8 cellular contexts compared by ENCODE assay signal in genomic region chr16:3611145-3611977, GRCh38. TPM values are rescaled to one million over a fixed set of nuclear protein-coding genes. Genes with fewer than 3 reads are reported as not detected.
DNase-seq lines count a peak whose midpoint lies in the region; ATAC-seq, FAIRE-seq and TF ChIP-seq lines count a peak whose summit lies in the region.

Gene SLX4, minus strand, starts transcription at chr16:3611606. Its CDS starts 2,642 bp downstream, at chr16:3608964.

- CTCF ChIA-PET in H1 (lab: Charles Lee; ENCODE audit: partially characterized antibody), result interaction anchor here (0.9 to 1.3 kb wide), 4 partner anchors 21 to 101 kb away, joined by 3 read pairs; no protein-coding TSS in a partner anchor

- H2BK5ac ChIP-seq in H1 (ENCODE audit: low read depth, low read length) (peak within 1 kb of the TSS; percentile 62; the same call in 1 of the 2 replicates), mesendoderm (ENCODE audit: low read length) (peak within 1 kb of the TSS; percentile 70)

- H3K4me2 ChIP-seq in H1 (ENCODE audit: insufficient read depth in 1 of 2, low read depth in 2 of 2, low read length in 2 of 2) (peak within 1 kb of the TSS; percentile 91 to 98), mesendoderm (ENCODE audit: low read length) (peak within 1 kb of the TSS; percentile 89)

- H4K5ac ChIP-seq in H1 (ENCODE audit: insufficient read length, low read depth, low read length), result peak within 1 kb of the TSS; percentile 76
- H4K5ac ChIP-seq in mesendoderm (ENCODE audit: low read length), result no peak within 1 kb of the TSS

- H3K79me2 ChIP-seq in H1 (ENCODE audit: control insufficient read depth in 1 of 2, insufficient read depth in 2 of 2, low read length in 2 of 2) (peaks cover 8 to 40% of the 10 kb centered on the region in 2 experiments), mesendoderm (ENCODE audit: control insufficient read depth, insufficient read depth, low read length) (peaks cover 24% of the 10 kb centered on the region)

- H3K9me3 ChIP-seq in H1 (ENCODE audit: insufficient read depth in 2 of 2, low read depth in 1 of 2, low read length in 1 of 2), result no peaks in the 10 kb centered on the region

- no peak within 1 kb of the TSS for H2AK5ac ChIP-seq in H1 (ENCODE audit: low read depth, low read length)
- H2AK5ac ChIP-seq in mesendoderm (ENCODE audit: low read length), result peak within 1 kb of the TSS; percentile 38

- no peak within 1 kb of the TSS for H2BK20ac ChIP-seq in H1 (ENCODE audit: low read length)

- no peak; a peak in 1 of 3 replicates for TF ChIP-seq POLR2A in H1 (IDR thresholded peaks at IDR 0.05; ENCODE audit: control extremely low read depth in 1 of 2, low read depth in 2 of 2, low read length in 2 of 2)

- H2AFZ ChIP-seq in H1 (ENCODE audit: low read length), result peak within 1 kb of the TSS; percentile 16; the same call in 1 of the 2 replicates

- no peak for FAIRE-seq in H1 (lab: Jason Lieb, UNC)

- H3K4me3 ChIP-seq in H1 (ENCODE audit: extremely low read depth in 1 of 4, insufficient read depth in 2 of 4, low read depth in 3 of 4, low read length in 4 of 4) (peak within 1 kb of the TSS; percentile 82 to 99 (median 88)), mesendoderm (ENCODE audit: low read length) (peak within 1 kb of the TSS; percentile 96)

- no peak within 1 kb of the TSS for H3K14ac ChIP-seq in H1 (ENCODE audit: insufficient read length)

- H2BK15ac ChIP-seq in H1 (ENCODE audit: low read length) (0 out of 2 replicates have a peak within 1 kb of the TSS, but pooled peaks have one; percentile 41), mesendoderm (replicated peaks; ENCODE audit: low read depth) (no peak within 1 kb of the TSS)

- H4K20me1 ChIP-seq in H1 (replicated peaks in 1 of 2; ENCODE audit: control insufficient read depth in 1 of 2, insufficient read depth in 2 of 2, low read length in 2 of 2), result peaks cover 0 to 2% of the 10 kb centered on the region in 2 experiments

- H3K79me1 ChIP-seq in H1 (ENCODE audit: low read depth, low read length) (peaks cover 7% of the 10 kb centered on the region; the same call in 1 of the 2 replicates), mesendoderm (ENCODE audit: low read length) (peaks cover 9% of the 10 kb centered on the region)

- H3K18ac ChIP-seq in H1 (ENCODE audit: extremely low read depth, low read length), result peak within 1 kb of the TSS; percentile 9; the same call in 1 of the 2 replicates
- peak within 1 kb of the TSS; percentile 91 for H3K18ac ChIP-seq in mesendoderm (ENCODE audit: low read length)

- DNase-seq in COR-L47 (lab: John Stamatoyannopoulos, UW) (peak; percentile 90), HUDEP-2 (lab: John Stamatoyannopoulos, UW; ENCODE audit: unreplicated experiment in 76 of 76) (peak in 73 of 76 experiments; percentile 20 to 91 (median 81)), NOMO-1 treated with dmso at 0.1 percent for 144 hours (lab: John Stamatoyannopoulos, UW; ENCODE audit: unreplicated experiment) (peak; percentile 93), H1 (ENCODE audit: low read depth in 1 of 2, low spot score in 2 of 2) (peak; percentile 84 to 92), mesendoderm (peak; percentile 96)
- DNase-seq in activated CD8-positive, alpha-beta memory T cell treated with anti-CD3 and anti-CD28 coated beads for 4 hours (ENCODE audit: low read depth in 2 of 2), result peak; percentile 79 to 80
- DNase-seq in stimulated activated CD8-positive, alpha-beta memory T cell treated with anti-CD3 and anti-CD28 coated beads, Interleukin-12 subunit alpha, Interleukin-12 subunit beta, amount 100 ng/mL, for 24 hours (ENCODE audit: extremely low read depth), result peak; percentile 74

- peak; percentile 82 for ATAC-seq in GM21390 (IDR thresholded peaks at IDR 0.05; ENCODE audit: unreplicated experiment)

- 1% methylated on average over 83 of the region's 86 CpGs; no CpG with 5 or more reads in 1 of the 2 experiments for WGBS in H1 (ENCODE audit: extremely low coverage in 1 of 2, insufficient coverage in 1 of 2, insufficient read length in 1 of 2, insufficient replicate concordance in 2 of 2, low coverage in 1 of 2, low lambda C conversion rate in 2 of 2, missing lambda C conversion rate in 1 of 2), 2 experiments
- WGBS in mesendoderm (ENCODE audit: extremely low coverage, insufficient coverage, low lambda C conversion rate), result no CpG with 5 or more reads among the region's 86 CpGs

- no peak within 1 kb of the TSS for H3K4ac ChIP-seq in H1 (replicated peaks; ENCODE audit: insufficient read length, low read depth, low read length)
- peak within 1 kb of the TSS; percentile 74 for H3K4ac ChIP-seq in mesendoderm (ENCODE audit: low read depth, low read length)

- TF ChIP-seq CTCF in H1 (IDR thresholded peaks at IDR 0.05; ENCODE audit: control extremely low read depth in 1 of 3, insufficient read depth in 1 of 3, low read depth in 1 of 3, low read length in 3 of 3), result no peak

- peak within 1 kb of the TSS; percentile 66; the same call in 1 of the 2 replicates for H3K27ac ChIP-seq in H1 (ENCODE audit: low read depth, low read length)
- peak within 1 kb of the TSS; percentile 96 for H3K27ac ChIP-seq in mesendoderm (ENCODE audit: low read depth, low read length)

- H3K27me3 ChIP-seq in H1 (replicated peaks in 1 of 4; ENCODE audit: control insufficient read depth in 3 of 4, extremely low read depth in 1 of 4, insufficient read depth in 3 of 4, low read length in 3 of 4), result peaks cover 0 to 3% (median 0%) of the 10 kb centered on the region in 4 experiments; a peak in 1 of 7 replicates
- H3K27me3 ChIP-seq in mesendoderm (ENCODE audit: insufficient read depth, low read length, poor library complexity), result no peaks in the 10 kb centered on the region

- no peak for TF ChIP-seq EP300 in H1 (IDR thresholded peaks at IDR 0.05; ENCODE audit: borderline replicate concordance in 1 of 2, low read depth in 2 of 2, low read length in 2 of 2)

- H2BK12ac ChIP-seq in H1 (ENCODE audit: low read depth, low read length), result no peak within 1 kb of the TSS

- H3K56ac ChIP-seq in H1 (replicated peaks; ENCODE audit: insufficient read length, low read depth, low read length), result no peak within 1 kb of the TSS
- H3K56ac ChIP-seq in mesendoderm (ENCODE audit: low read length), result peak within 1 kb of the TSS; percentile 98

- H2BK120ac ChIP-seq in H1 (replicated peaks; ENCODE audit: low read depth, low read length), result no peak within 1 kb of the TSS
- H2BK120ac ChIP-seq in mesendoderm (ENCODE audit: low read depth, low read length), result no peak within 1 kb of the TSS

- H4K8ac ChIP-seq in H1 (ENCODE audit: extremely low read depth, insufficient read depth, low read length), result peak within 1 kb of the TSS; percentile 85
- H4K8ac ChIP-seq in mesendoderm (ENCODE audit: low read depth, low read length), result peak within 1 kb of the TSS; percentile 99

- TF ChIP-seq RAD21 in H1 (IDR thresholded peaks at IDR 0.05 in 1 of 2, conservative IDR thresholded peaks at IDR 0.05 in 1 of 2; ENCODE audit: low read depth in 2 of 2, low read length in 2 of 2), result no peak

- H3K36me3 ChIP-seq in H1 (ENCODE audit: control insufficient read depth in 2 of 4, insufficient read depth in 4 of 4, low read length in 3 of 4) (peaks cover 0 to 6% (median 0%) of the 10 kb centered on the region in 4 experiments; a peak in 4 of 8 replicates), mesendoderm (ENCODE audit: control insufficient read depth, insufficient read depth, low read length) (no peaks in the 10 kb centered on the region)

- H4K91ac ChIP-seq in H1 (replicated peaks; ENCODE audit: insufficient read length, low read length), result peak within 1 kb of the TSS; percentile 46

- peaks cover 6% of the 10 kb centered on the region; the same call in 1 of the 2 replicates for H3K23me2 ChIP-seq in H1 (ENCODE audit: low read depth, low read length)

- H3K9ac ChIP-seq in H1 (replicated peaks in 1 of 4; ENCODE audit: extremely low read depth in 1 of 4, low read depth in 3 of 4, low read length in 3 of 4), result peak within 1 kb of the TSS; percentile 55 to 67 (median 60)
- H3K9ac ChIP-seq in mesendoderm (ENCODE audit: low read length), result peak within 1 kb of the TSS; percentile 99

- H3K4me1 ChIP-seq in H1 (replicated peaks in 1 of 4; ENCODE audit: control insufficient read depth in 3 of 4, insufficient read depth in 4 of 4, low read length in 3 of 4), result peaks cover 0 to 4% (median 0%) of the 10 kb centered on the region in 4 experiments; a peak in 3 of 7 replicates
- H3K4me1 ChIP-seq in mesendoderm (ENCODE audit: control insufficient read depth, low read depth, low read length), result no peaks in the 10 kb centered on the region

- POLR2A ChIA-PET in H1 (lab: Charles Lee; ENCODE audit: partially characterized antibody), result interaction anchor here (0.7 to 1.4 kb wide), 6 partner anchors 9 to 35 kb away, joined by 3 to 5 read pairs (median 3); no protein-coding TSS in a partner anchor

- H3K23ac ChIP-seq in H1 (ENCODE audit: insufficient read length) (no peak within 1 kb of the TSS), mesendoderm (ENCODE audit: low read length) (peak within 1 kb of the TSS; percentile 9)

TF ChIP-seq in H1, 55 proteins besides CTCF, POLR2A, EP300 and RAD21 (continues in another document):
- TF ChIP-seq SRF (IDR thresholded peaks at IDR 0.05; ENCODE audit: low read depth, low read length), result no peak
- no peak for TF ChIP-seq TBP (IDR thresholded peaks at IDR 0.05; ENCODE audit: low read depth, low read length)
- TF ChIP-seq NRF1 (IDR thresholded peaks at IDR 0.05; ENCODE audit: low read depth, low read length), result peak; percentile 98
- TF ChIP-seq PHF8 (conservative IDR thresholded peaks at IDR 0.05; ENCODE audit: low read depth, low read length), result peak; percentile 70
- TF ChIP-seq BACH1 (IDR thresholded peaks at IDR 0.05; ENCODE audit: low read length), result no peak
- peak; percentile 82 for TF ChIP-seq KDM1A (IDR thresholded peaks at IDR 0.05; ENCODE audit: borderline replicate concordance, low read length)
- TF ChIP-seq RBBP5 (IDR thresholded peaks at IDR 0.05; ENCODE audit: borderline replicate concordance, low read depth, low read length), result peak; percentile 49; the same call in 1 of the 2 replicates
- no peak for TF ChIP-seq SIRT6 (IDR thresholded peaks at IDR 0.05; ENCODE audit: low read length)
- peak; percentile 69; the same call in 1 of the 2 replicates for TF ChIP-seq EGR1 (IDR thresholded peaks at IDR 0.05; ENCODE audit: borderline replicate concordance, low read depth, low read length)

RNA-seq across cellular contexts. Expression of gene SLX4, which starts in this region (rescaled TPM):
- total RNA-seq in H1 (2021; fragmentation: NEBNext Ultra II Directional; extraction: Animal tissue kit (Norgen Biotek cat#: 25700)), result 10.9 and 11.4 TPM in 2 replicates
- polyA plus RNA-seq in H1 (2011; rRNA removed), result 4.4 and 6.1 TPM in 2 replicates
- polyA plus RNA-seq in H1 (2011; cell fraction: cytosol; rRNA removed), result 3.9 TPM
- 13.0 TPM for polyA plus RNA-seq in H1 (2011; cell fraction: nucleus; rRNA removed)
- 6.0 to 7.5 TPM (median 6.9 TPM) in 4 replicates for polyA plus RNA-seq in H1 (2012, experiment 1 of 2)
- polyA plus RNA-seq in H1 (2012, experiment 2 of 2), result 3.7 TPM
- polyA plus RNA-seq in H1 (2013, experiment 1 of 2), result 7.0 TPM
- polyA plus RNA-seq in H1 (2013, experiment 2 of 2), result 6.7 TPM
- polyA minus RNA-seq in H1 (2011; rRNA and poly(A)+ RNA removed), result 6.8 and 7.2 TPM in 2 replicates
- 9.0 TPM for polyA minus RNA-seq in H1 (2011; cell fraction: cytosol; rRNA and poly(A)+ RNA removed)
- polyA minus RNA-seq in H1 (2011; cell fraction: nucleus; rRNA and poly(A)+ RNA removed), result 11.1 TPM
- 4.6 TPM for polyA plus RNA-seq in mesendoderm (2013, experiment 1 of 2)
- 4.7 TPM for polyA plus RNA-seq in mesendoderm (2013, experiment 2 of 2)

Comparison
In these comparisons a context has a peak if more than half of its experiments do, and no peak if none do; other contexts are left out.
1. Peak in every context shown above with its lines: DNase-seq, ATAC-seq, H3K4me3 ChIP-seq and H3K27ac ChIP-seq.